In genomic region chr5:86675311-86675710, GRCh38 we compare ENCODE assay signal across 24 cellular contexts. TPM values are rescaled to one million over a fixed set of nuclear protein-coding genes. Genes with fewer than 3 reads are reported as not detected.
DNase-seq lines count a peak whose midpoint lies in the region; ATAC-seq, FAIRE-seq and TF ChIP-seq lines count a peak whose summit lies in the region.
"Had no signal": no experiment of that assay in that cellular context is flagged by ENCODE, and none has a peak within 500 bp of the region (broad histone marks: within the 10 kb centered on the region; RNA-seq: fewer than 3 reads in every experiment).

No MANE protein-coding gene starts in this region.

- no peak overlapping the region for H2BK120ac ChIP-seq in H1 (replicated peaks; ENCODE audit: low read depth, low read length)

- no peak for TF ChIP-seq EP300 in H1 (IDR thresholded peaks at IDR 0.05; ENCODE audit: borderline replicate concordance in 1 of 2, low read depth in 2 of 2, low read length in 2 of 2)

- FAIRE-seq in D721Med (lab: Jason Lieb, UNC) (peak; percentile 93), H1 (lab: Jason Lieb, UNC) (no peak)
- FAIRE-seq: A549, G401.6, GM12878 had no signal

- 0 out of 2 replicates have a peak overlapping the region, but pooled peaks have one; percentile 30 for H2AFZ ChIP-seq in H1 (ENCODE audit: low read length)

- H3K4me1 ChIP-seq in H1 (replicated peaks in 1 of 4; ENCODE audit: control insufficient read depth in 3 of 4, insufficient read depth in 4 of 4, low read length in 3 of 4) (peaks cover 0 to 3% (median 0%) of the 10 kb centered on the region in 4 experiments; a peak in 2 of 7 replicates), A673 (ENCODE audit: insufficient read depth, low read length, poor library complexity, severe bottlenecking) (peaks cover 15% of the 10 kb centered on the region)
- H3K4me1 ChIP-seq: A549, Caco-2 had no signal

- H3K18ac ChIP-seq in H1 (ENCODE audit: extremely low read depth, low read length): peak overlapping the region; percentile 39; the same call in 1 of the 2 replicates

- H3K27me3 ChIP-seq in WERI-Rb-1 (ENCODE audit: insufficient read depth, low read depth, severe bottlenecking): no peaks in the 10 kb centered on the region
- H3K27me3 ChIP-seq in H1 (replicated peaks in 1 of 4; ENCODE audit: control insufficient read depth in 3 of 4, extremely low read depth in 1 of 4, insufficient read depth in 3 of 4, low read length in 3 of 4): no peaks in the 10 kb centered on the region
- H3K27me3 ChIP-seq in A673 (replicated peaks; ENCODE audit: insufficient read depth, low read depth, low read length, poor library complexity): no peaks in the 10 kb centered on the region

- H2BK5ac ChIP-seq in H1 (ENCODE audit: low read depth, low read length): peak overlapping the region; percentile 60; the same call in 1 of the 2 replicates

- H3K79me1 ChIP-seq in H1 (ENCODE audit: low read depth, low read length): no peaks in the 10 kb centered on the region

- H3K79me2 ChIP-seq in H1 (ENCODE audit: control insufficient read depth in 1 of 2, insufficient read depth in 2 of 2, low read length in 2 of 2): no peaks in the 10 kb centered on the region

- 87% methylated on average over 4 of the region's 4 CpGs; no CpG with 5 or more reads in 1 of the 2 experiments for WGBS in H1 (ENCODE audit: extremely low coverage in 1 of 2, insufficient coverage in 1 of 2, insufficient read length in 1 of 2, insufficient replicate concordance in 2 of 2, low coverage in 1 of 2, low lambda C conversion rate in 2 of 2, missing lambda C conversion rate in 1 of 2), 2 experiments

- BruUV-seq in A673 (replicated peaks; lab: Mats Ljungman, UMichigan): no TSS peak

- H3K23me2 ChIP-seq in H1 (ENCODE audit: low read depth, low read length): no peaks in the 10 kb centered on the region

- no peak overlapping the region for H3K14ac ChIP-seq in H1 (ENCODE audit: insufficient read length)

- CTCF ChIA-PET in H1 (lab: Charles Lee; ENCODE audit: partially characterized antibody): interaction anchor here (0.7 to 3.0 kb wide), 6 partner anchors 9 to 212 kb away, joined by 4 to 17 read pairs (median 5); no protein-coding TSS in a partner anchor
- CTCF ChIA-PET in A673 (lab: Charles Lee): no interaction called here

- TF ChIP-seq CTCF in D721Med (IDR thresholded peaks at IDR 0.05; ENCODE audit: insufficient read depth, missing control alignments) (no peak), WERI-Rb-1 (IDR thresholded peaks at IDR 0.05; ENCODE audit: low read depth, low read length) (no peak), H1 (IDR thresholded peaks at IDR 0.05; ENCODE audit: control extremely low read depth in 1 of 3, insufficient read depth in 1 of 3, low read depth in 1 of 3, low read length in 3 of 3) (no peak), A673 (conservative IDR thresholded peaks at IDR 0.05; ENCODE audit: low read depth, low read length) (no peak)

- no peak overlapping the region for H3K56ac ChIP-seq in H1 (replicated peaks; ENCODE audit: insufficient read length, low read depth, low read length)

- no peak overlapping the region for H3K4me3 ChIP-seq in WERI-Rb-1 (ENCODE audit: low read depth, low read length)
- no peak overlapping the region for H3K4me3 ChIP-seq in H1 (ENCODE audit: extremely low read depth in 1 of 4, insufficient read depth in 2 of 4, low read depth in 3 of 4, low read length in 4 of 4)
- no peak overlapping the region for H3K4me3 ChIP-seq in A673 (ENCODE audit: low read depth, low read length, poor library complexity, severe bottlenecking)
- H3K4me3 ChIP-seq: A549, GM12878 had no signal

- H3K9me3 ChIP-seq in WERI-Rb-1 (ENCODE audit: severe bottlenecking): no peaks in the 10 kb centered on the region
- no peaks in the 10 kb centered on the region for H3K9me3 ChIP-seq in H1 (ENCODE audit: insufficient read depth in 2 of 2, low read depth in 1 of 2, low read length in 1 of 2)
- no peaks in the 10 kb centered on the region for H3K9me3 ChIP-seq in A673 (ENCODE audit: low read depth, low read length, poor library complexity, severe bottlenecking)
- H3K9me3 ChIP-seq: A549, Caco-2, SK-N-SH had no signal

- H3K9ac ChIP-seq in H1 (replicated peaks in 1 of 4; ENCODE audit: extremely low read depth in 1 of 4, low read depth in 3 of 4, low read length in 3 of 4): no peak overlapping the region
- H3K9ac ChIP-seq: SK-N-SH had no signal

- no peak overlapping the region for H2BK12ac ChIP-seq in H1 (ENCODE audit: low read depth, low read length)

- no peak for TF ChIP-seq RAD21 in H1 (IDR thresholded peaks at IDR 0.05 in 1 of 2, conservative IDR thresholded peaks at IDR 0.05 in 1 of 2; ENCODE audit: low read depth in 2 of 2, low read length in 2 of 2)

- no peak overlapping the region for H4K91ac ChIP-seq in H1 (replicated peaks; ENCODE audit: insufficient read length, low read length)

- POLR2A ChIA-PET in H1 (lab: Charles Lee; ENCODE audit: partially characterized antibody): interaction anchor here (0.7 to 1.2 kb wide), 2 partner anchors 9 to 57 kb away, joined by 3 to 5 read pairs; partner anchors contain the start of gene COX7C
- POLR2A ChIA-PET in A673 (lab: Charles Lee; ENCODE audit: low non-redundant PET): no interaction called here

- no peak for DNase-seq in D721Med (ENCODE audit: insufficient read length, low spot score)
- peak; percentile 63 to 92 for DNase-seq in NCI-H446 (lab: John Stamatoyannopoulos, UW)
- peak; percentile 80 for DNase-seq in WERI-Rb-1
- DNase-seq in H1 (ENCODE audit: low read depth in 1 of 2, low spot score in 2 of 2): no peak
- no peak for DNase-seq in NCI-H1436 treated with DMSO at 0.1 percent for 48 hours (lab: John Stamatoyannopoulos, UW)
- DNase-seq in A673 (ENCODE audit: low spot score): no peak
- DNase-seq: Caco-2; CD8-positive, alpha-beta T cell; NCI-H1092 treated with DMSO at 0.1 percent for 48 hours; NCI-H1436; NCI-H1930; NCI-H2107; NCI-H510A; NCI-H748 treated with DMSO at 0.1 percent for 48 hours; NK-92 treated with Interleukin-12 subunit alpha and Interleukin-12 subunit beta, amount 100 ng/mL, for 24 hours; PC-3; SK-N-SH; SW 1271 had no signal

- intact Hi-C loops in A673 (cut with micrococcal nuclease; ENCODE audit: unreplicated experiment): loop anchor here (5.0 kb wide), 1 partner anchor 173 kb away; no protein-coding TSS in a partner anchor

- H2BK20ac ChIP-seq in H1 (ENCODE audit: low read length): no peak overlapping the region; the same call in 1 of the 2 replicates

- ATAC-seq in GM19395 (IDR thresholded peaks at IDR 0.05; ENCODE audit: unreplicated experiment): no peak
- ATAC-seq: A549; CD8-positive, alpha-beta T cell; GM12878; PC-3 had no signal

- H2BK15ac ChIP-seq in H1 (ENCODE audit: low read length): no peak overlapping the region

- no peaks in the 10 kb centered on the region for H4K20me1 ChIP-seq in H1 (replicated peaks in 1 of 2; ENCODE audit: control insufficient read depth in 1 of 2, insufficient read depth in 2 of 2, low read length in 2 of 2)

- no peak overlapping the region for H3K4ac ChIP-seq in H1 (replicated peaks; ENCODE audit: insufficient read length, low read depth, low read length)

- H4K5ac ChIP-seq in H1 (ENCODE audit: insufficient read length, low read depth, low read length): no peak overlapping the region

- H3K23ac ChIP-seq in H1 (ENCODE audit: insufficient read length): no peak overlapping the region

- H3K4me2 ChIP-seq in H1 (ENCODE audit: insufficient read depth in 1 of 2, low read depth in 2 of 2, low read length in 2 of 2): no peak overlapping the region
- H3K4me2 ChIP-seq: A549, SK-N-SH had no signal

- H2AK5ac ChIP-seq in H1 (ENCODE audit: low read depth, low read length): no peak overlapping the region

- no peaks in the 10 kb centered on the region for H3K36me3 ChIP-seq in WERI-Rb-1
- H3K36me3 ChIP-seq in H1 (ENCODE audit: control insufficient read depth in 2 of 4, insufficient read depth in 4 of 4, low read length in 3 of 4): no peaks in the 10 kb centered on the region
- no peaks in the 10 kb centered on the region for H3K36me3 ChIP-seq in A673 (ENCODE audit: insufficient read depth, low read length, poor library complexity, severe bottlenecking)

- no peak for TF ChIP-seq POLR2A in H1 (IDR thresholded peaks at IDR 0.05; ENCODE audit: control extremely low read depth in 1 of 2, low read depth in 2 of 2, low read length in 2 of 2)

- no peak overlapping the region for H4K8ac ChIP-seq in H1 (ENCODE audit: extremely low read depth, insufficient read depth, low read length)

- H3K27ac ChIP-seq in WERI-Rb-1 (peak overlapping the region; percentile 56), H1 (ENCODE audit: low read depth, low read length) (no peak overlapping the region), A673 (ENCODE audit: low read depth, low read length, poor library complexity, severe bottlenecking) (no peak overlapping the region)
- H3K27ac ChIP-seq: A549, C4-2B, HL-60 had no signal

TF ChIP-seq in H1, 55 proteins besides CTCF, POLR2A, EP300 and RAD21:
- no peak for TF ChIP-seq SIRT6 (IDR thresholded peaks at IDR 0.05; ENCODE audit: low read length)
- no peak for TF ChIP-seq SIN3A (conservative IDR thresholded peaks at IDR 0.05 in 1 of 2, IDR thresholded peaks at IDR 0.05 in 1 of 2; ENCODE audit: low read depth in 1 of 2, low read length in 2 of 2)
- TF ChIP-seq JUN (IDR thresholded peaks at IDR 0.05; ENCODE audit: low read depth, low read length): no peak
- no peak for TF ChIP-seq SUZ12 (IDR thresholded peaks at IDR 0.05; ENCODE audit: low read length)
- TF ChIP-seq CREB1 (IDR thresholded peaks at IDR 0.05): no peak
- TF ChIP-seq PHF8 (conservative IDR thresholded peaks at IDR 0.05; ENCODE audit: low read depth, low read length): no peak
- no peak for TF ChIP-seq BRCA1 (IDR thresholded peaks at IDR 0.05; ENCODE audit: low read depth, low read length)
- TF ChIP-seq GABPA (IDR thresholded peaks at IDR 0.05; ENCODE audit: borderline replicate concordance, insufficient read depth, low read length): no peak
TF ChIP-seq in H1: peak in this region for 0.

RNA-seq across cellular contexts. Expression of gene COX7C, which starts 57.6 kb away (rescaled TPM):
- 1,035 and 1,059 TPM in 2 replicates for total RNA-seq in H1 (2021; fragmentation: NEBNext Ultra II Directional; extraction: Animal tissue kit (Norgen Biotek cat#: 25700))
- polyA plus RNA-seq in H1 (2011; rRNA removed): 837 and 1,207 TPM in 2 replicates
- 1,169 TPM for polyA plus RNA-seq in H1 (2011; cell fraction: cytosol; rRNA removed)
- polyA plus RNA-seq in H1 (2011; cell fraction: nucleus; rRNA removed): 263 TPM
- 2,003 to 2,565 TPM (median 2,368 TPM) in 4 replicates for polyA plus RNA-seq in H1 (2012, experiment 1 of 2)
- polyA plus RNA-seq in H1 (2012, experiment 2 of 2): 13,884 TPM
- 2,670 TPM for polyA plus RNA-seq in H1 (2013, experiment 1 of 2)
- 2,657 TPM for polyA plus RNA-seq in H1 (2013, experiment 2 of 2)
- 314 and 370 TPM in 2 replicates for polyA minus RNA-seq in H1 (2011; rRNA and poly(A)+ RNA removed)
- polyA minus RNA-seq in H1 (2011; cell fraction: cytosol; rRNA and poly(A)+ RNA removed): 148 TPM
- 146 TPM for polyA minus RNA-seq in H1 (2011; cell fraction: nucleus; rRNA and poly(A)+ RNA removed)
- 685 and 697 TPM in 2 replicates for total RNA-seq in A673 (2021)

Comparison
In these comparisons a context has a peak if more than half of its experiments do, and no peak if none do; other contexts are left out.
1. DNase-seq: peak in NCI-H446 (2 of 2) and WERI-Rb-1 (single experiment); none in D721Med (single experiment), H1 (0 of 2), NCI-H1436 treated with DMSO at 0.1 percent for 48 hours (single experiment) and A673 (single experiment).